Comparison of ENCODE assay signal across 16 cellular contexts in the genomic region with DNA sequence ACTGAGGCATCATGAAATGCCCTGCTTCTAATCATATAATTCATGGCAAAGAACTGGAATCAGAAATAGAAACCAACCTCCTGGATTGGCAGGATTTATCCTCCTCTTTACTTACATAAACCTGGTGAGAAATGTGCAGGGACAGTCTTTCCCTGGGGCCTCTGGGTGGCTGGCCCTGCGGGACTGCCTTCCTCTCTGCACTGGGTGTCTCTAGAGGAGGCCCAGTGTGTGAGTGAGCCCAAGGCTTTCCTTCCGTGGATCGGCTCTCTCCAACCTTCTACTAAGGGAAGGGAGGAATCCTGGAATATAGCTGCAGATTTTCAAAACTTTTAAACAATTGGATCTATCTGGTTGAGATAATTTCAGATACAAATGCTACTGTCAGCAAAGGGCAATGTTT.
"Had no signal": no experiment of that assay in that cellular context is flagged by ENCODE, and none has a peak within 500 bp of the region (broad histone marks: within the 10 kb centered on the region; RNA-seq: fewer than 3 reads in every experiment).

No MANE protein-coding gene starts in this region.

- DNase-seq: effector CD8-positive, alpha-beta T cell; heart right ventricle; islet precursor cell; mesendoderm; naive B cell; occipital lobe; pancreas; spleen; stimulated activated CD4-positive, alpha-beta T cell treated with anti-CD3 and anti-CD28 coated beads, Interleukin-15, amount 100 ng/mL, for 24 hours; stimulated activated CD4-positive, alpha-beta T cell treated with anti-CD3 and anti-CD28 coated beads, Interleukin-1b, Interleukin-23, amount 100 ng/mL, for 48 hours; stimulated activated CD4-positive, alpha-beta T cell treated with anti-CD3 and anti-CD28 coated beads, Interleukin-4, amount 100 ng/mL, for 24 hours had no signal

- H3K4me1 ChIP-seq: prostate gland had no signal

- H3K4me3 ChIP-seq: coronary artery, heart right ventricle, pancreas, prostate gland, spleen had no signal

- H3K9me3 ChIP-seq: heart right ventricle, pancreas, prostate gland, spleen had no signal

- H3K36me3 ChIP-seq: heart right ventricle, pancreas, prostate gland, spleen had no signal

- H3K27me3 ChIP-seq: heart right ventricle, pancreas, spleen had no signal

- H3K27ac ChIP-seq: coronary artery, heart right ventricle, pancreas, prostate gland, spleen had no signal

- ATAC-seq: esophagus mucosa; pancreas; sciatic nerve; stimulated activated memory B cell treated with anti-CD40 and anti-IgM and Interleukin-4, amounts not matched to agents 10 μg/mL and 1 μg/mL and 100 μg/mL, for 72 hours had no signal
